Comparison of ENCODE assay signal across 8 cellular contexts in genomic region chr6:136822051-136822378, GRCh38. TPM values are rescaled to one million over a fixed set of nuclear protein-coding genes. Genes with fewer than 3 reads are reported as not detected.
DNase-seq lines count a peak whose midpoint lies in the region; ATAC-seq, FAIRE-seq and TF ChIP-seq lines count a peak whose summit lies in the region.

No MANE protein-coding gene starts in this region.

- H3K9ac ChIP-seq in NT2/D1 (ENCODE audit: insufficient read length, low read depth) = peak overlapping the region; percentile 70

- peak; percentile 22 for ATAC-seq in GM21717 (IDR thresholded peaks at IDR 0.05; ENCODE audit: unreplicated experiment)
- ATAC-seq in lung (ENCODE audit: insufficient read depth, low FRiP score) = no peak
- ATAC-seq in HG03039 (IDR thresholded peaks at IDR 0.05; ENCODE audit: unreplicated experiment) = no peak

- H3K9me3 ChIP-seq in Caco-2 = no peaks in the 10 kb centered on the region
- no peaks in the 10 kb centered on the region for H3K9me3 ChIP-seq in NT2/D1 (ENCODE audit: insufficient read depth, low read length)
- no peaks in the 10 kb centered on the region for H3K9me3 ChIP-seq in lung (ENCODE audit: control insufficient read depth in 2 of 2, insufficient read depth in 1 of 2, low read length in 1 of 2)
- H3K9me3 ChIP-seq in stomach = no peaks in the 10 kb centered on the region

- H3K27me3 ChIP-seq in Caco-2 (replicated peaks; ENCODE audit: control insufficient read depth, insufficient read depth, low read length) = no peaks in the 10 kb centered on the region; the same call in 1 of the 2 replicates
- no peaks in the 10 kb centered on the region for H3K27me3 ChIP-seq in NT2/D1 (ENCODE audit: insufficient read depth, insufficient read length)
- H3K27me3 ChIP-seq in lung (ENCODE audit: control insufficient read depth, insufficient read depth) = no peaks in the 10 kb centered on the region
- no peaks in the 10 kb centered on the region for H3K27me3 ChIP-seq in stomach

- H3K9me3 Mint-ChIP-seq in Caco-2 (ENCODE audit: unreplicated experiment) = no peaks in the 10 kb centered on the region

- H3K36me3 ChIP-seq in Caco-2 (ENCODE audit: control insufficient read depth, insufficient read depth, low read length) = no peaks in the 10 kb centered on the region
- H3K36me3 ChIP-seq in NT2/D1 (ENCODE audit: insufficient read depth, insufficient read length, low read length) = peaks cover 8% of the 10 kb centered on the region
- H3K36me3 ChIP-seq in lung (ENCODE audit: control insufficient read depth in 2 of 2, insufficient read depth in 2 of 2, low read length in 2 of 2) = peaks cover 0 to 2% of the 10 kb centered on the region in 2 donors
- peaks cover 0 to 21% (median 16%) of the 10 kb centered on the region in 4 donors for H3K36me3 ChIP-seq in stomach

- H3K4me1 ChIP-seq in Caco-2 = peaks cover 8% of the 10 kb centered on the region; the same call in 1 of the 2 replicates
- H3K4me1 ChIP-seq in NT2/D1 (ENCODE audit: insufficient read depth, insufficient read length) = no peaks in the 10 kb centered on the region
- H3K4me1 ChIP-seq in lung (ENCODE audit: control insufficient read depth in 2 of 2, insufficient read depth in 2 of 2, low read length in 2 of 2) = peaks cover 0 to 4% of the 10 kb centered on the region in 2 donors
- peaks cover 0 to 32% (median 22%) of the 10 kb centered on the region in 4 donors for H3K4me1 ChIP-seq in stomach

- H3K27ac Mint-ChIP-seq in Caco-2 (ENCODE audit: unreplicated experiment) = peak overlapping the region; percentile 97

- no peak for TF ChIP-seq CTCF in Caco-2 (IDR thresholded peaks at IDR 0.05; ENCODE audit: insufficient read depth in 1 of 2, low read depth in 1 of 2, low read length in 1 of 2, severe bottlenecking in 1 of 2, unreplicated experiment in 1 of 2)
- no peak for TF ChIP-seq CTCF in lung (IDR thresholded peaks at IDR 0.05; ENCODE audit: control extremely low read depth, extremely low read depth)
- no peak for TF ChIP-seq CTCF in stomach (IDR thresholded peaks at IDR 0.05)

- H3K36me3 Mint-ChIP-seq in Caco-2 (ENCODE audit: insufficient read depth, unreplicated experiment) = peaks cover 24% of the 10 kb centered on the region

- peak overlapping the region; percentile 56 for H3K4me3 ChIP-seq in Caco-2 (ENCODE audit: low read depth, low read length)
- H3K4me3 ChIP-seq in NT2/D1 (ENCODE audit: insufficient read length, low read depth) = peak overlapping the region; percentile 63
- peak overlapping the region; percentile 14 for H3K4me3 ChIP-seq in lung
- H3K4me3 ChIP-seq in stomach = peak overlapping the region; percentile 58 to 73 (median 68)

- TF ChIP-seq POLR2A in stomach (IDR thresholded peaks at IDR 0.05) = no peak

- POLR2A ChIA-PET in Caco-2 (lab: Charles Lee) = interaction anchor here (0.6 to 1.3 kb wide), 2 partner anchors 9 to 20 kb away, joined by 3 to 8 read pairs; no protein-coding TSS in a partner anchor

- no TSS peak for BruUV-seq in Caco-2 (replicated peaks; lab: Mats Ljungman, UMichigan)

- 1 to 3% methylated on average over 11 of the region's 11 CpGs for WGBS in lung, 2 donors
- whole genome bisulfite sequencing in stomach, 5 donors = 0 to 1% (median 0%) methylated on average over 11 of the region's 11 CpGs

- intact Hi-C loops in Caco-2 (cut with micrococcal nuclease; ENCODE audit: unreplicated experiment) = no loop called here
- intact Hi-C loops in stomach (cut with DNase I; ENCODE audit: low total_unique reads) = no loop called here

- peak in 1 of 2 experiments; percentile 4 for DNase-seq in Caco-2
- no peak for DNase-seq in NT2/D1 (ENCODE audit: low read depth, low spot score)
- DNase-seq in caudate nucleus (lab: John Stamatoyannopoulos, UW) = peak in 7 of 61 donors; percentile 7 to 48 (median 46)
- peak; percentile 29 for DNase-seq in lung (ENCODE audit: low spot score)
- DNase-seq in stomach = no peak
- no peak for DNase-seq in urothelium cell line (ENCODE audit: low spot score)

- no peak for FAIRE-seq in urothelium cell line (lab: Jason Lieb, UNC)

- H3K4me3 Mint-ChIP-seq in Caco-2 (ENCODE audit: unreplicated experiment) = peak overlapping the region; percentile 98

- CTCF ChIA-PET in Caco-2 (lab: Charles Lee) = interaction anchor here (0.6 to 1.4 kb wide), 3 partner anchors 30 to 173 kb away, joined by 3 to 13 read pairs (median 4); partner anchors contain the start of gene MAP3K5

- peaks cover 7% of the 10 kb centered on the region for H3K4me1 Mint-ChIP-seq in Caco-2 (ENCODE audit: low read depth, unreplicated experiment)

- peaks cover 4% of the 10 kb centered on the region for H3K27me3 Mint-ChIP-seq in Caco-2 (ENCODE audit: insufficient read depth, unreplicated experiment)

- H3K27ac ChIP-seq in caudate nucleus (ENCODE audit: low read depth, low read length) = peak overlapping the region; percentile 90
- H3K27ac ChIP-seq in lung (ENCODE audit: low read depth in 1 of 2, low read length in 1 of 2) = peak overlapping the region; percentile 95 to 97
- H3K27ac ChIP-seq in stomach = peak overlapping the region; percentile 87 to 97 (median 94)

- no peak for TF ChIP-seq EP300 in stomach (IDR thresholded peaks at IDR 0.05)

RNA-seq across cellular contexts. Expression of gene PEX7, which starts 0.4 kb away (rescaled TPM):
- total RNA-seq in Caco-2 (2022) = 6.1 and 6.4 TPM in 2 replicates
- total RNA-seq in lung = 10 to 100 TPM in 1 of 2 donors, 1 to 10 TPM in 1; 9.6 to 12.5 TPM
- 1 to 10 TPM; 4.8 to 9.5 TPM for polyA plus RNA-seq in lung
- 10 to 100 TPM in 3 of 5 donors, 1 to 10 TPM in 1, not detected in 1; 2.7 to 38.5 (median 18.1) TPM for total RNA-seq in stomach
- polyA plus RNA-seq in stomach = 10 to 100 TPM in 2 of 3 donors, 1 to 10 TPM in 1; 7.3 to 21.5 (median 14.6) TPM

RNA-seq across cellular contexts. Expression of gene MAP3K5, which starts 29.7 kb away (rescaled TPM):
- total RNA-seq in Caco-2 (2022) (2.1 and 2.3 TPM in 2 replicates), lung (10 to 100 TPM; 25.5 to 28.3 TPM), stomach (10 to 100 TPM; 23.2 to 40.3 (median 24.5) TPM)
- polyA plus RNA-seq in lung (10 to 100 TPM in 1 of 2 donors, 1 to 10 TPM in 1; 7.5 to 20.1 TPM), stomach (10 to 100 TPM in 2 of 3 donors, 1 to 10 TPM in 1; 4.9 to 12.5 (median 12.4) TPM)

Comparison
In these comparisons a context has a peak if more than half of its experiments do, and no peak if none do; other contexts are left out.
1. H3K4me3 ChIP-seq: peak in every context shown above with its lines; median percentile 68 in stomach; 63 in NT2/D1; 56 in Caco-2; 14 in lung.